In genomic region chr3:37990527-37990926, GRCh38 we compare ENCODE assay signal across 10 cellular contexts. TPM values are rescaled to one million over a fixed set of nuclear protein-coding genes. Genes with fewer than 3 reads are reported as not detected.
DNase-seq lines count a peak whose midpoint lies in the region; ATAC-seq and TF ChIP-seq lines count a peak whose summit lies in the region.
"Had no signal": no experiment of that assay in that cellular context is flagged by ENCODE, and none has a peak within 500 bp of the region (broad histone marks: within the 10 kb centered on the region; RNA-seq: fewer than 3 reads in every experiment).

Gene VILL, plus strand, starts transcription at chr3:37990786. Its CDS starts 2,887 bp downstream, at chr3:37993673.

- no peak within 1 kb of the TSS for H3K4me3 Mint-ChIP-seq in CD8-positive, alpha-beta T cell
- H3K4me3 Mint-ChIP-seq in endodermal cell (no peak within 1 kb of the TSS), naive B cell (peak within 1 kb of the TSS in 1 of 8 donors; percentile 47)

- CTCF ChIA-PET in CD8-positive, alpha-beta T cell (lab: Charles Lee) = interaction anchor here (0.9 to 1.4 kb wide), 2 partner anchors 16 to 24 kb away, joined by 5 read pairs; no protein-coding TSS in a partner anchor

- DNase-seq in CD8-positive, alpha-beta T cell = no peak
- DNase-seq in LoVo (ENCODE audit: low spot score) = peak; percentile 88
- DNase-seq in endodermal cell = peak; percentile 56
- no peak for DNase-seq in naive B cell
- DNase-seq in KG1 (lab: John Stamatoyannopoulos, UW) = no peak
- no peak for DNase-seq in KBM-7
- DNase-seq: activated effector memory CD4-positive, alpha-beta T cell treated with anti-CD3 and anti-CD28 coated beads, Interleukin-2, amount 50 U/mL, for 16 hours had no signal

- no peaks in the 10 kb centered on the region for H3K27me3 ChIP-seq in CD8-positive, alpha-beta T cell (ENCODE audit: insufficient read depth, low read length)
- H3K27me3 ChIP-seq in endodermal cell (ENCODE audit: control insufficient read depth, insufficient read depth, low read length, poor library complexity, severe bottlenecking) = no peaks in the 10 kb centered on the region
- H3K27me3 ChIP-seq: ovary had no signal

- no peaks in the 10 kb centered on the region for H3K9me3 Mint-ChIP-seq in CD8-positive, alpha-beta T cell
- H3K9me3 Mint-ChIP-seq in endodermal cell (no peaks in the 10 kb centered on the region), naive B cell (no peaks in the 10 kb centered on the region)

- H3K27me3 Mint-ChIP-seq in CD8-positive, alpha-beta T cell (ENCODE audit: low read depth) = no peaks in the 10 kb centered on the region
- H3K27me3 Mint-ChIP-seq in endodermal cell (ENCODE audit: insufficient read depth) (no peaks in the 10 kb centered on the region), naive B cell (peaks cover 0 to 6% (median 0%) of the 10 kb centered on the region in 3 donors)

- 91 to 92% methylated on average over 6 to 10 of the region's 10 CpGs for WGBS in endodermal cell (ENCODE audit: insufficient coverage in 1 of 2, insufficient read length in 1 of 2), 2 experiments

- H3K27ac Mint-ChIP-seq in CD8-positive, alpha-beta T cell = no peak within 1 kb of the TSS
- no peak within 1 kb of the TSS for H3K27ac Mint-ChIP-seq in endodermal cell
- H3K27ac Mint-ChIP-seq in naive B cell = peak within 1 kb of the TSS in 3 of 6 donors; percentile 23 to 65 (median 58)

- no peak within 1 kb of the TSS for H3K9ac ChIP-seq in endodermal cell (ENCODE audit: extremely low read depth, low read length, poor library complexity, severe bottlenecking)

- peaks cover 25% of the 10 kb centered on the region for H3K4me1 Mint-ChIP-seq in CD8-positive, alpha-beta T cell (ENCODE audit: low read depth)
- peaks cover 61% of the 10 kb centered on the region for H3K4me1 Mint-ChIP-seq in endodermal cell
- H3K4me1 Mint-ChIP-seq in naive B cell = peaks cover 24 to 29% (median 24%) of the 10 kb centered on the region in 3 donors

- intact Hi-C loops in CD8-positive, alpha-beta T cell (cut with DNase I, micrococcal nuclease) = no loop called here

- in situ Hi-C loops in KBM-7 (cut with MboI; ENCODE audit: low pct_unique_long_range_greater_than_20kb, low sequenced_read_pairs) = no loop called here

- H3K9me3 ChIP-seq in CD8-positive, alpha-beta T cell (ENCODE audit: low read length) = no peaks in the 10 kb centered on the region
- H3K9me3 ChIP-seq in endodermal cell (ENCODE audit: control insufficient read depth, low read length) = no peaks in the 10 kb centered on the region
- H3K9me3 ChIP-seq: ovary had no signal

- H3K36me3 Mint-ChIP-seq in CD8-positive, alpha-beta T cell = peaks cover 6% of the 10 kb centered on the region
- H3K36me3 Mint-ChIP-seq in endodermal cell (ENCODE audit: low read depth) (peaks cover 4% of the 10 kb centered on the region), naive B cell (no peaks in the 10 kb centered on the region)

- no peak for ATAC-seq in CD8-positive, alpha-beta T cell
- ATAC-seq in naive B cell (ENCODE audit: low read depth in 2 of 2) (no peak), HG03521 (IDR thresholded peaks at IDR 0.05; ENCODE audit: unreplicated experiment) (no peak), HG03039 (IDR thresholded peaks at IDR 0.05; ENCODE audit: unreplicated experiment) (no peak)

- no peak within 1 kb of the TSS for H3K4me3 ChIP-seq in CD8-positive, alpha-beta T cell (ENCODE audit: low read depth, low read length)
- no peak within 1 kb of the TSS for H3K4me3 ChIP-seq in endodermal cell (ENCODE audit: low read length)
- H3K4me3 ChIP-seq: ovary had no signal

- TF ChIP-seq CTCF in CD8-positive, alpha-beta T cell (IDR thresholded peaks at IDR 0.05) = no peak
- TF ChIP-seq CTCF in endodermal cell (conservative IDR thresholded peaks at IDR 0.05) = no peak

- H3K4me1 ChIP-seq in CD8-positive, alpha-beta T cell (ENCODE audit: insufficient read depth, low read length) = peaks cover 25% of the 10 kb centered on the region
- peaks cover 31% of the 10 kb centered on the region for H3K4me1 ChIP-seq in endodermal cell (ENCODE audit: control insufficient read depth, insufficient read depth, low read length)

- H3K27ac ChIP-seq in CD8-positive, alpha-beta T cell (ENCODE audit: low read depth, low read length) = no peak within 1 kb of the TSS
- H3K27ac ChIP-seq in endodermal cell (ENCODE audit: low read depth, low read length) = no peak within 1 kb of the TSS
- H3K27ac ChIP-seq: ovary had no signal

- POLR2A ChIA-PET in CD8-positive, alpha-beta T cell (lab: Charles Lee) = no interaction called here

- no peaks in the 10 kb centered on the region for H3K36me3 ChIP-seq in CD8-positive, alpha-beta T cell (ENCODE audit: insufficient read depth, low read length)
- no peaks in the 10 kb centered on the region for H3K36me3 ChIP-seq in endodermal cell (ENCODE audit: control insufficient read depth, insufficient read depth, low read length)
- H3K36me3 ChIP-seq: ovary had no signal

RNA-seq across cellular contexts. Expression of gene VILL, which starts in this region (rescaled TPM):
- total RNA-seq in CD8-positive, alpha-beta T cell = 10 to 100 TPM; 19.0 to 19.6 TPM
- total RNA-seq in endodermal cell = 10 to 100 TPM; 16.0 to 21.3 TPM
- polyA plus RNA-seq in endodermal cell (2013, experiment 1 of 2) = 4.4 TPM
- polyA plus RNA-seq in endodermal cell (2013, experiment 2 of 2) = 3.5 TPM
- polyA plus RNA-seq in naive B cell (ENCODE audit: low read depth in 6 of 6) = 10 to 100 TPM in 4 of 6 donors, 1 to 10 TPM in 2; 8.4 to 17.8 (median 11.8) TPM

Comparison
In these comparisons a context has a peak if more than half of its experiments do, and no peak if none do; other contexts are left out.
1. DNase-seq: peak in LoVo (single experiment) and endodermal cell (single experiment); none in CD8-positive, alpha-beta T cell (0 of 7), naive B cell (single experiment), KG1 (single experiment) and KBM-7 (single experiment).